Comparison of ENCODE assay signal across 13 cellular contexts in genomic region chr1:217911908-217912307, GRCh38.
A peak's percentile ranks its signal among the peaks of the same experiment; 100 is the strongest.
DNase-seq lines count a peak whose midpoint lies in the region; ATAC-seq and TF ChIP-seq lines count a peak whose summit lies in the region.
"Had no signal": no experiment of that assay in that cellular context is flagged by ENCODE, and none has a peak within 500 bp of the region (broad histone marks: within the 10 kb centered on the region; RNA-seq: fewer than 3 reads in every experiment).

No MANE protein-coding gene starts in this region.

- H3K27ac ChIP-seq in MM.1S (ENCODE audit: low read length) (no peak overlapping the region), brain microvascular endothelial cell (no peak overlapping the region)
- no peak overlapping the region for H3K27ac ChIP-seq in naive thymus-derived CD4-positive, alpha-beta T cell (ENCODE audit: low read depth, low read length)
- H3K27ac ChIP-seq: BLaER1, ovary, SJCRH30 had no signal

- peak; percentile 3 for DNase-seq in stimulated activated CD4-positive, alpha-beta T cell treated with anti-CD3 and anti-CD28 coated beads, Interleukin-15, amount 100 ng/mL, for 24 hours
- no peak for DNase-seq in stimulated activated CD4-positive, alpha-beta T cell treated with anti-CD3 and anti-CD28 coated beads, Interleukin-4, amount 100 ng/mL, for 24 hours
- DNase-seq in MM.1S: no peak
- no peak for DNase-seq in brain microvascular endothelial cell
- DNase-seq in naive thymus-derived CD4-positive, alpha-beta T cell: no peak
- DNase-seq in HPDE6-E6E7 (ENCODE audit: extremely low spot score): no peak
- DNase-seq in activated naive CD4-positive, alpha-beta T cell treated with anti-CD3 and anti-CD28 coated beads, Interleukin-2, amount 50 U/mL, for 16 hours: no peak
- no peak for DNase-seq in left lobe of liver (ENCODE audit: low spot score)
- DNase-seq: activated CD4-positive, alpha-beta T cell treated with anti-CD3 and anti-CD28 coated beads for 1 hour; ovary had no signal

- no peak overlapping the region for H3K27ac Mint-ChIP-seq in naive thymus-derived CD4-positive, alpha-beta T cell
- H3K27ac Mint-ChIP-seq: brain had no signal

- peaks cover 0 to 4% (median 0%) of the 10 kb centered on the region in 5 donors for H3K27me3 Mint-ChIP-seq in naive thymus-derived CD4-positive, alpha-beta T cell

- H3K9me2 ChIP-seq in MM.1S (replicated peaks; ENCODE audit: insufficient read depth, low read length): no peaks in the 10 kb centered on the region

- no peak overlapping the region for H2AFZ ChIP-seq in MM.1S (ENCODE audit: low read length)

- TF ChIP-seq CTCF in MM.1S (IDR thresholded peaks at IDR 0.05; ENCODE audit: low read length) (peak; percentile 12), brain microvascular endothelial cell (IDR thresholded peaks at IDR 0.05; ENCODE audit: low read depth, low read length, missing control alignments) (peak; percentile 44)

- POLR2A ChIA-PET in naive thymus-derived CD4-positive, alpha-beta T cell (lab: Charles Lee): no interaction called here

- no peaks in the 10 kb centered on the region for H3K9me3 ChIP-seq in MM.1S (replicated peaks; ENCODE audit: insufficient read depth, low read length)
- H3K9me3 ChIP-seq in naive thymus-derived CD4-positive, alpha-beta T cell (ENCODE audit: control insufficient read depth in 2 of 3, low read length in 3 of 3): no peaks in the 10 kb centered on the region
- H3K9me3 ChIP-seq: BLaER1, ovary, SJCRH30 had no signal

- intact Hi-C loops in naive thymus-derived CD4-positive, alpha-beta T cell (cut with micrococcal nuclease): no loop called here

- ATAC-seq in naive thymus-derived CD4-positive, alpha-beta T cell: no peak
- ATAC-seq in left lobe of liver: no peak

- H3K4me3 ChIP-seq in MM.1S (ENCODE audit: low read length) (no peak overlapping the region), brain microvascular endothelial cell (ENCODE audit: low read depth, low read length) (no peak overlapping the region)
- H3K4me3 ChIP-seq in naive thymus-derived CD4-positive, alpha-beta T cell (ENCODE audit: low read length): no peak overlapping the region
- H3K4me3 ChIP-seq: BLaER1, ovary, SJCRH30 had no signal

- no peak overlapping the region for H3K4me2 ChIP-seq in MM.1S (ENCODE audit: low read depth, low read length)
- H3K4me2 ChIP-seq: BLaER1 had no signal

- no peaks in the 10 kb centered on the region for H3K36me3 ChIP-seq in MM.1S (replicated peaks; ENCODE audit: insufficient read depth, low read length)
- no peaks in the 10 kb centered on the region for H3K36me3 ChIP-seq in brain microvascular endothelial cell (replicated peaks)
- H3K36me3 ChIP-seq in naive thymus-derived CD4-positive, alpha-beta T cell (ENCODE audit: control insufficient read depth in 2 of 3, insufficient read depth in 3 of 3, low read length in 3 of 3): no peaks in the 10 kb centered on the region
- H3K36me3 ChIP-seq: BLaER1, ovary, SJCRH30 had no signal

- H3K27me3 ChIP-seq in MM.1S (replicated peaks; ENCODE audit: insufficient read depth, low read length) (no peaks in the 10 kb centered on the region), brain microvascular endothelial cell (replicated peaks) (no peaks in the 10 kb centered on the region)
- no peaks in the 10 kb centered on the region for H3K27me3 ChIP-seq in naive thymus-derived CD4-positive, alpha-beta T cell (ENCODE audit: control insufficient read depth in 2 of 2, insufficient read depth in 2 of 2, low read length in 2 of 2)
- H3K27me3 ChIP-seq: BLaER1, ovary had no signal

- CTCF ChIA-PET in naive thymus-derived CD4-positive, alpha-beta T cell (lab: Charles Lee): no interaction called here

- H3K36me3 Mint-ChIP-seq in naive thymus-derived CD4-positive, alpha-beta T cell: no peaks in the 10 kb centered on the region
- H3K36me3 Mint-ChIP-seq: brain had no signal

- H3K4me3 Mint-ChIP-seq in naive thymus-derived CD4-positive, alpha-beta T cell: no peak overlapping the region
- H3K4me3 Mint-ChIP-seq: brain had no signal

- H3K4me1 ChIP-seq in MM.1S (ENCODE audit: low read length): no peaks in the 10 kb centered on the region
- no peaks in the 10 kb centered on the region for H3K4me1 ChIP-seq in naive thymus-derived CD4-positive, alpha-beta T cell (ENCODE audit: control insufficient read depth in 2 of 2, insufficient read depth in 2 of 2, low read length in 2 of 2)
- H3K4me1 ChIP-seq: BLaER1, SJCRH30 had no signal

- H3K4me1 Mint-ChIP-seq in naive thymus-derived CD4-positive, alpha-beta T cell: no peaks in the 10 kb centered on the region

- no peak overlapping the region for H3K9ac ChIP-seq in MM.1S (ENCODE audit: low read length)
- H3K9ac ChIP-seq: BLaER1 had no signal

- in situ Hi-C loops in brain microvascular endothelial cell (cut with HindIII; ENCODE audit: low pct_ligation_motif_present, low sequenced_read_pairs): no loop called here

- H4K20me1 ChIP-seq in MM.1S (ENCODE audit: insufficient read depth, low read length): no peaks in the 10 kb centered on the region
- H4K20me1 ChIP-seq: BLaER1 had no signal

- no peaks in the 10 kb centered on the region for H3F3A ChIP-seq in MM.1S (ENCODE audit: insufficient read depth, low read length)

- H3K79me2 ChIP-seq in MM.1S (ENCODE audit: low read length): no peaks in the 10 kb centered on the region

- peaks cover 0 to 18% (median 6%) of the 10 kb centered on the region in 11 donors for H3K9me3 Mint-ChIP-seq in naive thymus-derived CD4-positive, alpha-beta T cell
